In genomic region chr13:26965058-26965380, GRCh38 we compare ENCODE assay signal across 21 cellular contexts.
DNase-seq lines count a peak whose midpoint lies in the region; ATAC-seq, FAIRE-seq and TF ChIP-seq lines count a peak whose summit lies in the region.
"Had no signal": no experiment of that assay in that cellular context is flagged by ENCODE, and none has a peak within 500 bp of the region (broad histone marks: within the 10 kb centered on the region; RNA-seq: fewer than 3 reads in every experiment).

No MANE protein-coding gene starts in this region.

- TF ChIP-seq POLR2A in H1 (IDR thresholded peaks at IDR 0.05; ENCODE audit: control extremely low read depth in 1 of 2, low read depth in 2 of 2, low read length in 2 of 2) (no peak), gastrocnemius medialis (IDR thresholded peaks at IDR 0.05) (no peak)

- DNase-seq in H1 (ENCODE audit: low read depth in 1 of 2, low spot score in 2 of 2) (no peak), pancreas (no peak), COLO668 (lab: John Stamatoyannopoulos, UW; ENCODE audit: unreplicated experiment) (no peak), gastrocnemius medialis (no peak)
- DNase-seq in activated naive CD4-positive, alpha-beta T cell (lab: John Stamatoyannopoulos, UW) = no peak
- DNase-seq: activated CD8-positive, alpha-beta T cell treated with anti-CD3 and anti-CD28 coated beads, Interleukin-2, amount 10 ng/mL, durations not matched to agents 7 days and 5 days; activated T-cell treated with anti-CD3 and anti-CD28 coated beads, Interleukin-2, amount 50 U/mL, for 1 hour; KG1; spleen; stimulated activated CD4-positive, alpha-beta T cell treated with anti-CD3 and anti-CD28 coated beads, Interleukin-4, amount 100 ng/mL, for 24 hours; stimulated activated naive CD4-positive, alpha-beta T cell treated with Interleukin-2 at 50 U/mL for 16 hours had no signal

- FAIRE-seq in H1 (lab: Jason Lieb, UNC) (no peak), pancreas (lab: Jason Lieb, UNC) (no peak)
- FAIRE-seq: D721Med had no signal

- no peak overlapping the region for H3K18ac ChIP-seq in H1 (ENCODE audit: extremely low read depth, low read length)

- H2BK12ac ChIP-seq in H1 (ENCODE audit: low read depth, low read length) = no peak overlapping the region; the same call in 1 of the 2 replicates

- in situ Hi-C loops in gastrocnemius medialis (cut with MboI; ENCODE audit: low sequenced_read_pairs in 4 of 4) = no loop called here

- H2BK20ac ChIP-seq in H1 (ENCODE audit: low read length) = 0 out of 2 replicates have a peak overlapping the region, but pooled peaks have one; percentile 13

- WGBS in H1 (ENCODE audit: extremely low coverage in 1 of 2, insufficient coverage in 1 of 2, insufficient read length in 1 of 2, insufficient replicate concordance in 2 of 2, low coverage in 1 of 2, low lambda C conversion rate in 2 of 2, missing lambda C conversion rate in 1 of 2), 2 experiments = 76% methylated on average over 3 of the region's 3 CpGs; no CpG with 5 or more reads in 1 of the 2 experiments
- WGBS in pancreas, 2 donors = 41 to 47% methylated on average over 3 of the region's 3 CpGs

- no peaks in the 10 kb centered on the region for H3K79me1 ChIP-seq in H1 (ENCODE audit: low read depth, low read length)

- H2BK5ac ChIP-seq in H1 (ENCODE audit: low read depth, low read length) = 0 out of 2 replicates have a peak overlapping the region, but pooled peaks have one; percentile 49

- no peak overlapping the region for H3K23ac ChIP-seq in H1 (ENCODE audit: insufficient read length)

- H2BK15ac ChIP-seq in H1 (ENCODE audit: low read length) = no peak overlapping the region

- no peak overlapping the region for H4K5ac ChIP-seq in H1 (ENCODE audit: insufficient read length, low read depth, low read length)

- H4K91ac ChIP-seq in H1 (replicated peaks; ENCODE audit: insufficient read length, low read length) = no peak overlapping the region

- no peaks in the 10 kb centered on the region for H3K23me2 ChIP-seq in H1 (ENCODE audit: low read depth, low read length)

- H3K14ac ChIP-seq in H1 (ENCODE audit: insufficient read length) = no peak overlapping the region

- H2AFZ ChIP-seq in H1 (ENCODE audit: low read length) = peak overlapping the region; percentile 90

- no peaks in the 10 kb centered on the region for H3K9me3 ChIP-seq in BLaER1
- no peaks in the 10 kb centered on the region for H3K9me3 ChIP-seq in HEK293 (ENCODE audit: control insufficient read depth, insufficient read depth, low read depth, low read length)
- no peaks in the 10 kb centered on the region for H3K9me3 ChIP-seq in H1 (ENCODE audit: insufficient read depth in 2 of 2, low read depth in 1 of 2, low read length in 1 of 2)
- no peaks in the 10 kb centered on the region for H3K9me3 ChIP-seq in pancreas
- no peaks in the 10 kb centered on the region for H3K9me3 ChIP-seq in gastrocnemius medialis
- H3K9me3 ChIP-seq: breast epithelium, HAP-1, neutrophil, spleen, tibial nerve had no signal

- H4K8ac ChIP-seq in H1 (ENCODE audit: extremely low read depth, insufficient read depth, low read length) = no peak overlapping the region; the same call in 1 of the 2 replicates

- TF ChIP-seq CTCF in HEK293 (tag by site-specific recombination; IDR thresholded peaks at IDR 0.05) = no peak
- no peak for TF ChIP-seq CTCF in H1 (IDR thresholded peaks at IDR 0.05; ENCODE audit: control extremely low read depth in 1 of 3, insufficient read depth in 1 of 3, low read depth in 1 of 3, low read length in 3 of 3)
- no peak for TF ChIP-seq CTCF in pancreas (IDR thresholded peaks at IDR 0.05)
- TF ChIP-seq CTCF in gastrocnemius medialis (IDR thresholded peaks at IDR 0.05 in 4 of 5, conservative IDR thresholded peaks at IDR 0.05 in 1 of 5) = no peak

- H3K4me1 ChIP-seq in BLaER1 (peaks cover 26% of the 10 kb centered on the region), HEK293 (ENCODE audit: control insufficient read depth, insufficient read depth, low read length) (peaks cover 17% of the 10 kb centered on the region), H1 (replicated peaks in 1 of 4; ENCODE audit: control insufficient read depth in 3 of 4, insufficient read depth in 4 of 4, low read length in 3 of 4) (peaks cover 0 to 7% (median 3%) of the 10 kb centered on the region in 4 experiments; a peak in 5 of 7 replicates), pancreas (peaks cover 54 to 79% (median 58%) of the 10 kb centered on the region in 3 donors), gastrocnemius medialis (no peaks in the 10 kb centered on the region)
- H3K4me1 ChIP-seq: breast epithelium, HAP-1 had no signal

- no peak overlapping the region for H3K4me3 ChIP-seq in BLaER1
- no peak overlapping the region for H3K4me3 ChIP-seq in HEK293 (ENCODE audit: low read depth, low read length)
- no peak overlapping the region for H3K4me3 ChIP-seq in H1 (ENCODE audit: extremely low read depth in 1 of 4, insufficient read depth in 2 of 4, low read depth in 3 of 4, low read length in 4 of 4)
- no peak overlapping the region for H3K4me3 ChIP-seq in pancreas
- H3K4me3 ChIP-seq in gastrocnemius medialis = no peak overlapping the region
- H3K4me3 ChIP-seq: breast epithelium, HAP-1, spleen, tibial nerve had no signal

- H3K27me3 ChIP-seq in BLaER1 (no peaks in the 10 kb centered on the region), H1 (replicated peaks in 1 of 4; ENCODE audit: control insufficient read depth in 3 of 4, extremely low read depth in 1 of 4, insufficient read depth in 3 of 4, low read length in 3 of 4) (no peaks in the 10 kb centered on the region; a peak in 1 of 7 replicates), pancreas (no peaks in the 10 kb centered on the region), gastrocnemius medialis (peaks cover 0 to 9% (median 5%) of the 10 kb centered on the region in 3 donors)
- H3K27me3 ChIP-seq: breast epithelium, neutrophil, spleen, tibial nerve had no signal

- no peak for TF ChIP-seq EP300 in H1 (IDR thresholded peaks at IDR 0.05; ENCODE audit: borderline replicate concordance in 1 of 2, low read depth in 2 of 2, low read length in 2 of 2)

- peak overlapping the region; percentile 52 for H3K4me2 ChIP-seq in BLaER1
- 0 out of 4 replicates have a peak overlapping the region, but pooled peaks of 1 of the 2 experiments have one; percentile 12 for H3K4me2 ChIP-seq in H1 (ENCODE audit: insufficient read depth in 1 of 2, low read depth in 2 of 2, low read length in 2 of 2)

- H3K27ac ChIP-seq in BLaER1 (no peak overlapping the region), HEK293 (ENCODE audit: extremely low read depth, low read depth, low read length) (peak overlapping the region; percentile 64; the same call in 1 of the 2 replicates), H1 (ENCODE audit: low read depth, low read length) (no peak overlapping the region), pancreas (peak overlapping the region in 3 of 4 donors; percentile 7 to 46 (median 42)), gastrocnemius medialis (no peak overlapping the region)
- H3K27ac ChIP-seq: breast epithelium, neutrophil, spleen, tibial nerve had no signal

- intact Hi-C loops in pancreas (cut with DNase I) (no loop called here), gastrocnemius medialis (cut with DNase I; ENCODE audit: low total_unique reads) (no loop called here)

- no peak overlapping the region for H3K56ac ChIP-seq in H1 (replicated peaks; ENCODE audit: insufficient read length, low read depth, low read length)

- no peaks in the 10 kb centered on the region for H4K20me1 ChIP-seq in BLaER1
- H4K20me1 ChIP-seq in H1 (replicated peaks in 1 of 2; ENCODE audit: control insufficient read depth in 1 of 2, insufficient read depth in 2 of 2, low read length in 2 of 2) = no peaks in the 10 kb centered on the region

- POLR2A ChIA-PET in HEK293 (lab: Yijun Ruan, JAX) (interaction anchor here (1.1 kb wide), 1 partner anchor 18 kb away, joined by 3 read pairs; no protein-coding TSS in a partner anchor), H1 (lab: Charles Lee; ENCODE audit: partially characterized antibody) (no interaction called here)

- H3K9ac ChIP-seq in BLaER1 (no peak overlapping the region), H1 (replicated peaks in 1 of 4; ENCODE audit: extremely low read depth in 1 of 4, low read depth in 3 of 4, low read length in 3 of 4) (no peak overlapping the region)

- H3K36me3 ChIP-seq in BLaER1 (no peaks in the 10 kb centered on the region), HEK293 (ENCODE audit: control insufficient read depth in 2 of 2, insufficient read depth in 1 of 2, low read length in 2 of 2) (no peaks in the 10 kb centered on the region), H1 (ENCODE audit: control insufficient read depth in 2 of 4, insufficient read depth in 4 of 4, low read length in 3 of 4) (no peaks in the 10 kb centered on the region), pancreas (no peaks in the 10 kb centered on the region), gastrocnemius medialis (no peaks in the 10 kb centered on the region)
- H3K36me3 ChIP-seq: breast epithelium, HAP-1, neutrophil, spleen, tibial nerve had no signal

- H3K4ac ChIP-seq in H1 (replicated peaks; ENCODE audit: insufficient read length, low read depth, low read length) = no peak overlapping the region

- no peak overlapping the region for H2BK120ac ChIP-seq in H1 (replicated peaks; ENCODE audit: low read depth, low read length)

- H3K79me2 ChIP-seq in H1 (ENCODE audit: control insufficient read depth in 1 of 2, insufficient read depth in 2 of 2, low read length in 2 of 2) = no peaks in the 10 kb centered on the region

- ATAC-seq in pancreas (peak in 3 of 4 donors; percentile 0 to 4 (median 1)), HG02642 (IDR thresholded peaks at IDR 0.05; ENCODE audit: poor library complexity, unreplicated experiment) (no peak), gastrocnemius medialis (no peak)
- ATAC-seq: activated CD4-positive, CD25-positive, alpha-beta regulatory T cell treated with anti-CD3 and anti-CD28 coated beads, Interleukin-2, amount 50 U/mL, for 24 hours; activated CD8-positive, alpha-beta T cell treated with anti-CD3 and anti-CD28 coated beads, Interleukin-2, amount 10 ng/mL, durations not matched to agents 7 days and 5 days; left lobe of liver had no signal

- no peak overlapping the region for H2AK5ac ChIP-seq in H1 (ENCODE audit: low read depth, low read length)

- no peak for TF ChIP-seq RAD21 in H1 (IDR thresholded peaks at IDR 0.05 in 1 of 2, conservative IDR thresholded peaks at IDR 0.05 in 1 of 2; ENCODE audit: low read depth in 2 of 2, low read length in 2 of 2)

- CTCF ChIA-PET in HEK293 (lab: Yijun Ruan, JAX) (no interaction called here), H1 (lab: Charles Lee; ENCODE audit: partially characterized antibody) (interaction anchor here (0.6 to 1.6 kb wide), 4 partner anchors 14 to 426 kb away, joined by 4 to 8 read pairs (median 4); no protein-coding TSS in a partner anchor)

TF ChIP-seq in HEK293, 187 proteins besides CTCF, POLR2A, EP300 and RAD21 (continues in another document):
- TF ChIP-seq ZBTB21 (tag by site-specific recombination; IDR thresholded peaks at IDR 0.05) (no peak), YY2 (tag by site-specific recombination; IDR thresholded peaks at IDR 0.05) (no peak), ZNF629 (tag by site-specific recombination; IDR thresholded peaks at IDR 0.05) (no peak)

TF ChIP-seq in H1, 55 proteins besides CTCF, POLR2A, EP300 and RAD21:
- TF ChIP-seq SP2 (IDR thresholded peaks at IDR 0.05; ENCODE audit: low read length) (no peak), BRCA1 (IDR thresholded peaks at IDR 0.05; ENCODE audit: low read depth, low read length) (no peak)

Comparison
In these comparisons a context has a peak if more than half of its experiments do, and no peak if none do; other contexts are left out.
1. H3K27ac ChIP-seq: peak in HEK293 (single experiment) and pancreas (3 of 4); none in BLaER1 (single experiment), H1 (single experiment) and gastrocnemius medialis (0 of 4).
2. ATAC-seq: peak in pancreas (3 of 4); none in HG02642 (single experiment) and gastrocnemius medialis (0 of 2).